Comparison of ENCODE assay signal across 19 cellular contexts in genomic region chr12:62472472-62472871, GRCh38. TPM values are rescaled to one million over a fixed set of nuclear protein-coding genes. Genes with fewer than 3 reads are reported as not detected.
A peak's percentile ranks its signal among the peaks of the same experiment; 100 is the strongest.
DNase-seq lines count a peak whose midpoint lies in the region; ATAC-seq and TF ChIP-seq lines count a peak whose summit lies in the region.
"Had no signal": no experiment of that assay in that cellular context is flagged by ENCODE, and none has a peak within 500 bp of the region (broad histone marks: within the 10 kb centered on the region; RNA-seq: fewer than 3 reads in every experiment).

No MANE protein-coding gene starts in this region.

- H3K27ac ChIP-seq in WERI-Rb-1, result no peak overlapping the region
- no peak overlapping the region for H3K27ac ChIP-seq in neural progenitor cell
- H3K27ac ChIP-seq in A673 (ENCODE audit: low read depth, low read length, poor library complexity, severe bottlenecking), result no peak overlapping the region
- H3K27ac ChIP-seq: ascending aorta, heart right ventricle, prostate gland, testis had no signal

- H2AFZ ChIP-seq in neural progenitor cell (replicated peaks), result no peak overlapping the region

- no peak overlapping the region for H3K4me3 ChIP-seq in WERI-Rb-1 (ENCODE audit: low read depth, low read length)
- no peak overlapping the region for H3K4me3 ChIP-seq in neural progenitor cell
- H3K4me3 ChIP-seq in A673 (ENCODE audit: low read depth, low read length, poor library complexity, severe bottlenecking), result no peak overlapping the region
- H3K4me3 ChIP-seq: ascending aorta, heart right ventricle, prostate gland, testis had no signal

- H3K9me3 Mint-ChIP-seq in neural progenitor cell, result no peaks in the 10 kb centered on the region
- H3K9me3 Mint-ChIP-seq: activated CD4-positive, alpha-beta memory T cell treated with anti-CD3 and anti-CD28 coated beads for 36 hours; memory B cell; nephron had no signal

- intact Hi-C loops in A673 (cut with micrococcal nuclease; ENCODE audit: unreplicated experiment), result loop anchor here (5.0 kb wide), 1 partner anchor 210 kb away; the partner anchor contains the start of gene USP15

- CTCF ChIA-PET in A673 (lab: Charles Lee), result no interaction called here

- H3K9me3 ChIP-seq in WERI-Rb-1 (ENCODE audit: severe bottlenecking) (no peaks in the 10 kb centered on the region), neural progenitor cell (ENCODE audit: low read depth) (no peaks in the 10 kb centered on the region), A673 (ENCODE audit: low read depth, low read length, poor library complexity, severe bottlenecking) (no peaks in the 10 kb centered on the region)
- H3K9me3 ChIP-seq: ascending aorta, heart right ventricle, prostate gland, testis had no signal

- no peaks in the 10 kb centered on the region for H3F3A ChIP-seq in neural progenitor cell (ENCODE audit: low read depth)

- BruUV-seq in A673 (replicated peaks; lab: Mats Ljungman, UMichigan), result no TSS peak

- H3K4me3 Mint-ChIP-seq in neural progenitor cell, result no peak overlapping the region
- H3K4me3 Mint-ChIP-seq: activated CD4-positive, alpha-beta memory T cell treated with anti-CD3 and anti-CD28 coated beads for 36 hours; memory B cell; nephron had no signal

- H3K4me1 ChIP-seq in neural progenitor cell, result peaks cover 19% of the 10 kb centered on the region
- H3K4me1 ChIP-seq in A673 (ENCODE audit: insufficient read depth, low read length, poor library complexity, severe bottlenecking), result peaks cover 9% of the 10 kb centered on the region
- H3K4me1 ChIP-seq: prostate gland had no signal

- peaks cover 8% of the 10 kb centered on the region for H3K36me3 ChIP-seq in WERI-Rb-1
- no peaks in the 10 kb centered on the region for H3K36me3 ChIP-seq in neural progenitor cell
- no peaks in the 10 kb centered on the region for H3K36me3 ChIP-seq in A673 (ENCODE audit: insufficient read depth, low read length, poor library complexity, severe bottlenecking)
- H3K36me3 ChIP-seq: prostate gland had no signal

- H3K4me1 Mint-ChIP-seq in neural progenitor cell, result peaks cover 12% of the 10 kb centered on the region

- POLR2A ChIA-PET in A673 (lab: Charles Lee; ENCODE audit: low non-redundant PET), result no interaction called here

- DNase-seq in ELR (ENCODE audit: low read depth), result peak; percentile 11
- peak; percentile 15 for DNase-seq in HuH-7 (ENCODE audit: low spot score)
- DNase-seq in WERI-Rb-1, result no peak
- peak; percentile 10 for DNase-seq in neural progenitor cell (ENCODE audit: low spot score)
- DNase-seq in GOT3 (lab: John Stamatoyannopoulos, UW), result no peak
- DNase-seq in A673 (ENCODE audit: low spot score), result no peak
- DNase-seq: activated CD4-positive, alpha-beta memory T cell treated with anti-CD3 and anti-CD28 coated beads for 36 hours; activated naive CD4-positive, alpha-beta T cell; C1 segment of cervical spinal cord; DMS 273 treated with DMSO at 0.1 percent for 48 hours; heart right ventricle; NCI-H2107; RPMI8226; testis had no signal

- H3K27ac Mint-ChIP-seq in neural progenitor cell, result no peak overlapping the region
- H3K27ac Mint-ChIP-seq: activated CD4-positive, alpha-beta memory T cell treated with anti-CD3 and anti-CD28 coated beads for 36 hours; memory B cell; nephron had no signal

- peaks cover 17% of the 10 kb centered on the region for H4K20me1 ChIP-seq in neural progenitor cell (ENCODE audit: low read depth)

- H3K27me3 ChIP-seq in WERI-Rb-1 (ENCODE audit: insufficient read depth, low read depth, severe bottlenecking) (no peaks in the 10 kb centered on the region), neural progenitor cell (no peaks in the 10 kb centered on the region), A673 (replicated peaks; ENCODE audit: insufficient read depth, low read depth, low read length, poor library complexity) (no peaks in the 10 kb centered on the region)
- H3K27me3 ChIP-seq: ascending aorta, heart right ventricle, testis had no signal

- 0 out of 2 replicates have a peak, but pooled peaks have one; percentile 4 for TF ChIP-seq CTCF in WERI-Rb-1 (IDR thresholded peaks at IDR 0.05; ENCODE audit: low read depth, low read length)
- TF ChIP-seq CTCF in neural progenitor cell (IDR thresholded peaks at IDR 0.05), result no peak
- TF ChIP-seq CTCF in A673 (conservative IDR thresholded peaks at IDR 0.05; ENCODE audit: low read depth, low read length), result no peak

- ATAC-seq in HG03432 (IDR thresholded peaks at IDR 0.05; ENCODE audit: unreplicated experiment), result no peak

- H3K79me2 ChIP-seq in neural progenitor cell (ENCODE audit: low read depth), result peaks cover 70% of the 10 kb centered on the region

- no peaks in the 10 kb centered on the region for H3K27me3 Mint-ChIP-seq in neural progenitor cell (ENCODE audit: insufficient read depth, low read depth)
- H3K27me3 Mint-ChIP-seq: activated CD4-positive, alpha-beta memory T cell treated with anti-CD3 and anti-CD28 coated beads for 36 hours; memory B cell had no signal

- H3K36me3 Mint-ChIP-seq in neural progenitor cell, result peaks cover 1% of the 10 kb centered on the region

- no peak overlapping the region for H3K4me2 ChIP-seq in neural progenitor cell

- no peak overlapping the region for H3K9ac ChIP-seq in neural progenitor cell

RNA-seq across cellular contexts. Expression of gene MON2, which starts 5.8 kb away (rescaled TPM):
- 44.2 and 62.3 TPM in 2 replicates for total RNA-seq in neural progenitor cell (ENCODE audit: low replicate concordance)
- 36.0 and 38.7 TPM in 2 replicates for total RNA-seq in A673 (2021)

Comparison
In these comparisons a context has a peak if more than half of its experiments do, and no peak if none do; other contexts are left out.
1. DNase-seq: peak in ELR (single experiment), HuH-7 (single experiment) and neural progenitor cell (single experiment); none in WERI-Rb-1 (single experiment), GOT3 (single experiment) and A673 (single experiment).